19 cellular contexts compared by ENCODE assay signal in the genomic region with DNA sequence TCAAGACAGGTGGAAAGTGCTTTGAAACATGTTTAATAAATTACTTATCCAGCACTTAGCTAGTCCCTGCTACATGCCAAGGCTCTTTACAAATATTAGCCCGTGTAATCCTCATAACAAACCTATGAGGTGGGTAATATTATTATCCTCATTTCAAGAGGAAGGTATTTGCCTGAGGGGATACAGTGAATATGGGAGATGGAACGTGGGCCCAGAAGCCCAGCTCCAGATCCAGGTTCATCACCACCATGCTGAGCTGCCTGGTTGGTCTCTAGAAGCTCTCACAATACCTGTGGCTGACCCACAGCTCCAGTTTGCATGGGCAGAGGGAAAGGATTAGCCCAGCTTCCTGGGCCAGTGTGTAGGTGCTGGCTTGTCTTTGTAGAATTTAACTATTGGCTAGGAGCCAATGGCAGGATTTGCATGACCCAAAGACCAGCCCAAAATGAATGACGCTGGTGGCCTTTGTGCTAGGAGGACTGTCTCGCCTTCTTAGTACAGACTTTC.
"Had no signal": no experiment of that assay in that cellular context is flagged by ENCODE, and none has a peak within 500 bp of the region (broad histone marks: within the 10 kb centered on the region; RNA-seq: fewer than 3 reads in every experiment).

No MANE protein-coding gene starts in this region.

- H3K9me3 ChIP-seq: left ventricle myocardium inferior, psoas muscle, sigmoid colon had no signal

- DNase-seq: activated CD4-positive, alpha-beta T cell treated with anti-CD3 and anti-CD28 coated beads, Interleukin-2, amount 50 U/mL, for 48 hours; activated CD8-positive, alpha-beta memory T cell treated with anti-CD3 and anti-CD28 coated beads, Interleukin-2, amount 10 ng/mL, durations not matched to agents 7 days and 5 days; activated gamma-delta T cell treated with Interleukin-2 at 50 U/mL for 16 hours; activated naive CD8-positive, alpha-beta T cell treated with anti-CD3 and anti-CD28 coated beads, Interleukin-2, amount 10 ng/mL, durations not matched to agents 7 days and 5 days; activated T-cell treated with anti-CD3 and anti-CD28 coated beads, Interleukin-2, amount 50 U/mL, for 24 hours; anterior cingulate cortex; dorsolateral prefrontal cortex; foreskin melanocyte; head of caudate nucleus; left ventricle myocardium inferior; mesenchymal stem cell; psoas muscle; sigmoid colon; stimulated activated CD4-positive, alpha-beta T cell treated with anti-CD3 and anti-CD28 coated beads, Interleukin-12 subunit alpha, Interleukin-12 subunit beta, amount 100 ng/mL, for 4 hours; stimulated activated CD4-positive, alpha-beta T cell treated with anti-CD3 and anti-CD28 coated beads, Interleukin-2, amount 100 ng/mL, for 48 hours; stimulated activated CD8-positive, alpha-beta memory T cell treated with anti-CD3 and anti-CD28 coated beads, Interleukin-4, amount 100 ng/mL, for 48 hours had no signal

- H3K27ac ChIP-seq: dorsolateral prefrontal cortex, left ventricle myocardium inferior, psoas muscle, sigmoid colon had no signal

- H3K27ac Mint-ChIP-seq: activated CD8-positive, alpha-beta memory T cell treated with anti-CD3 and anti-CD28 coated beads, Interleukin-2, amount 10 ng/mL, durations not matched to agents 7 days and 5 days; activated naive CD8-positive, alpha-beta T cell treated with anti-CD3 and anti-CD28 coated beads, Interleukin-2, amount 10 ng/mL, durations not matched to agents 7 days and 5 days; activated T-cell treated with anti-CD3 and anti-CD28 coated beads, Interleukin-2, amount 50 U/mL, for 24 hours; nephron; stimulated activated naive CD8-positive, alpha-beta T cell treated with anti-CD3 and anti-CD28 coated beads, Interleukin-15, Interleukin-2, amounts not matched to agents 100 ng/mL and 50 ng/mL, for 24 hours had no signal

- H3K4me1 ChIP-seq: left ventricle myocardium inferior, psoas muscle, sigmoid colon had no signal

- H3K9me3 Mint-ChIP-seq: activated T-cell treated with anti-CD3 and anti-CD28 coated beads, Interleukin-2, amount 50 U/mL, for 24 hours; nephron; stimulated activated naive CD8-positive, alpha-beta T cell treated with anti-CD3 and anti-CD28 coated beads, Interleukin-15, Interleukin-2, amounts not matched to agents 100 ng/mL and 50 ng/mL, for 24 hours had no signal

- H3K36me3 ChIP-seq: left ventricle myocardium inferior, sigmoid colon had no signal

- H3K4me3 Mint-ChIP-seq: activated CD8-positive, alpha-beta memory T cell treated with anti-CD3 and anti-CD28 coated beads, Interleukin-2, amount 10 ng/mL, durations not matched to agents 7 days and 5 days; activated naive CD8-positive, alpha-beta T cell treated with anti-CD3 and anti-CD28 coated beads, Interleukin-2, amount 10 ng/mL, durations not matched to agents 7 days and 5 days; activated T-cell treated with anti-CD3 and anti-CD28 coated beads, Interleukin-2, amount 50 U/mL, for 24 hours; nephron; stimulated activated naive CD8-positive, alpha-beta T cell treated with anti-CD3 and anti-CD28 coated beads, Interleukin-15, Interleukin-2, amounts not matched to agents 100 ng/mL and 50 ng/mL, for 24 hours had no signal

- ATAC-seq: activated CD4-positive, CD25-positive, alpha-beta regulatory T cell treated with anti-CD3 and anti-CD28 coated beads, Interleukin-2, amount 50 U/mL, for 24 hours; activated CD8-positive, alpha-beta memory T cell treated with anti-CD3 and anti-CD28 coated beads, Interleukin-2, amount 10 ng/mL, durations not matched to agents 7 days and 5 days; psoas muscle had no signal

- H3K4me1 Mint-ChIP-seq: activated CD8-positive, alpha-beta memory T cell treated with anti-CD3 and anti-CD28 coated beads, Interleukin-2, amount 10 ng/mL, durations not matched to agents 7 days and 5 days; activated naive CD8-positive, alpha-beta T cell treated with anti-CD3 and anti-CD28 coated beads, Interleukin-2, amount 10 ng/mL, durations not matched to agents 7 days and 5 days; nephron had no signal

- H3K36me3 Mint-ChIP-seq: activated CD8-positive, alpha-beta memory T cell treated with anti-CD3 and anti-CD28 coated beads, Interleukin-2, amount 10 ng/mL, durations not matched to agents 7 days and 5 days; activated naive CD8-positive, alpha-beta T cell treated with anti-CD3 and anti-CD28 coated beads, Interleukin-2, amount 10 ng/mL, durations not matched to agents 7 days and 5 days had no signal

- H3K27me3 ChIP-seq: sigmoid colon had no signal

- H3K4me3 ChIP-seq: dorsolateral prefrontal cortex, left ventricle myocardium inferior, psoas muscle, sigmoid colon had no signal
